1 cellular context compared by ENCODE assay signal in genomic region chr10:6579904-6580278, GRCh38.
TF ChIP-seq lines count a peak whose summit lies in the region.

TSS of gene PRKCQ (minus strand) at chr10:6580276. CDS start at chr10:6515135, 65,141 bp downstream.

TF ChIP-seq in K562, 482 proteins besides CTCF, POLR2A, EP300 and RAD21 (continued from another document):
- TF ChIP-seq, protein P1, sequence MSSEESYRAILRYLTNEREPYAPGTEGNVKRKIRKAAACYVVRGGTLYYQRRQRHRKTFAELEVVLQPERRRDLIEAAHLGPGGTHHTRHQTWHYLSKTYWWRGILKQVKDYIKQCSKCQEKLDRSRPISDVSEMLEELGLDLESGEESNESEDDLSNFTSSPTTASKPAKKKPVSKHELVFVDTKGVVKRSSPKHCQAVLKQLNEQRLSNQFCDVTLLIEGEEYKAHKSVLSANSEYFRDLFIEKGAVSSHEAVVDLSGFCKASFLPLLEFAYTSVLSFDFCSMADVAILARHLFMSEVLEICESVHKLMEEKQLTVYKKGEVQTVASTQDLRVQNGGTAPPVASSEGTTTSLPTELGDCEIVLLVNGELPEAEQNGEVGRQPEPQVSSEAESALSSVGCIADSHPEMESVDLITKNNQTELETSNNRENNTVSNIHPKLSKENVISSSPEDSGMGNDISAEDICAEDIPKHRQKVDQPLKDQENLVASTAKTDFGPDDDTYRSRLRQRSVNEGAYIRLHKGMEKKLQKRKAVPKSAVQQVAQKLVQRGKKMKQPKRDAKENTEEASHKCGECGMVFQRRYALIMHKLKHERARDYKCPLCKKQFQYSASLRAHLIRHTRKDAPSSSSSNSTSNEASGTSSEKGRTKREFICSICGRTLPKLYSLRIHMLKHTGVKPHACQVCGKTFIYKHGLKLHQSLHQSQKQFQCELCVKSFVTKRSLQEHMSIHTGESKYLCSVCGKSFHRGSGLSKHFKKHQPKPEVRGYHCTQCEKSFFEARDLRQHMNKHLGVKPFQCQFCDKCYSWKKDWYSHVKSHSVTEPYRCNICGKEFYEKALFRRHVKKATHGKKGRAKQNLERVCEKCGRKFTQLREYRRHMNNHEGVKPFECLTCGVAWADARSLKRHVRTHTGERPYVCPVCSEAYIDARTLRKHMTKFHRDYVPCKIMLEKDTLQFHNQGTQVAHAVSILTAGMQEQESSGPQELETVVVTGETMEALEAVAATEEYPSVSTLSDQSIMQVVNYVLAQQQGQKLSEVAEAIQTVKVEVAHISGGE (CRISPR knock-in tag; IDR thresholded peaks at IDR 0.05), result peak in 1 of 3 experiments; percentile 63; a peak in 1 of 6 replicates
- TF ChIP-seq POLR3A (IDR thresholded peaks at IDR 0.05; ENCODE audit: borderline replicate concordance, extremely low read depth, insufficient read depth, insufficient read length) (no peak), POLR2G (IDR thresholded peaks at IDR 0.05; ENCODE audit: low read depth, low read length) (0 out of 2 replicates have a peak, but pooled peaks have one; percentile 74)
TF ChIP-seq in K562: peak in this region for 8.
